19 cellular contexts compared by ENCODE assay signal in genomic region chr11:24963879-24964278, GRCh38.
A peak's percentile ranks its signal among the peaks of the same experiment; 100 is the strongest.
DNase-seq lines count a peak whose midpoint lies in the region; FAIRE-seq and TF ChIP-seq lines count a peak whose summit lies in the region.
"Had no signal": no experiment of that assay in that cellular context is flagged by ENCODE, and none has a peak within 500 bp of the region (broad histone marks: within the 10 kb centered on the region; RNA-seq: fewer than 3 reads in every experiment).

No MANE protein-coding gene starts in this region.

- H3K36me3 ChIP-seq in bronchial epithelial cell (ENCODE audit: control insufficient read depth, insufficient read depth, low read length), result no peaks in the 10 kb centered on the region
- H3K36me3 ChIP-seq: MG63 had no signal

- peak; percentile 25 for DNase-seq in HCEC 1CT
- DNase-seq in NCI-H226, result peak; percentile 37
- DNase-seq in bronchial epithelial cell (ENCODE audit: low read depth), result peak; percentile 3
- peak; percentile 37 for DNase-seq in iris pigment epithelial cell (ENCODE audit: low read depth)
- no peak for DNase-seq in globus pallidus (ENCODE audit: low spot score)
- no peak for DNase-seq in activated gamma-delta T cell (lab: John Stamatoyannopoulos, UW)
- no peak for DNase-seq in activated CD4-positive, alpha-beta T cell treated with anti-CD3 and anti-CD28 coated beads for 1 hour
- DNase-seq: CD4-positive, CD25-positive, alpha-beta regulatory T cell; DND-41; H7; HFFc6; MG63; NCI-H187 treated with DMSO at 0.1 percent for 48 hours; NCI-H345; NCI-H524 treated with DMSO at 0.1 percent for 48 hours; SIG-M5 had no signal

- FAIRE-seq in bronchial epithelial cell (lab: Jason Lieb, UNC), result no peak
- FAIRE-seq: GM12891, HepG2, K562 had no signal

- no peaks in the 10 kb centered on the region for H3K27me3 ChIP-seq in bronchial epithelial cell (ENCODE audit: control insufficient read depth, insufficient read depth, low read length)
- H3K27me3 ChIP-seq: MG63 had no signal

- no peak for TF ChIP-seq CTCF in bronchial epithelial cell (IDR thresholded peaks at IDR 0.05; ENCODE audit: insufficient read depth, low read length, severe bottlenecking)

- no peak overlapping the region for H3K4me3 ChIP-seq in bronchial epithelial cell (ENCODE audit: low read depth, low read length)
- H3K4me3 ChIP-seq: K562, MG63 had no signal

Comparison
In these comparisons a context has a peak if more than half of its experiments do, and no peak if none do; other contexts are left out.
1. DNase-seq: peak in HCEC 1CT (single experiment), NCI-H226 (single experiment), bronchial epithelial cell (single experiment) and iris pigment epithelial cell (single experiment); none in globus pallidus (single experiment), activated gamma-delta T cell (single experiment) and activated CD4-positive, alpha-beta T cell treated with anti-CD3 and anti-CD28 coated beads for 1 hour (single experiment).